Comparison of ENCODE assay signal across 1 cellular context in genomic region chr3:111861396-111861795, GRCh38.
TF ChIP-seq lines count a peak whose summit lies in the region.

No MANE protein-coding gene starts in this region.

TF ChIP-seq in WTC11, 78 proteins besides CTCF, POLR2A, EP300 and RAD21 (continued from another document):
- no peak for TF ChIP-seq ZNF532 (CRISPR knock-in tag; IDR thresholded peaks at IDR 0.05; ENCODE audit: borderline replicate concordance)
- TF ChIP-seq ZNF423 (CRISPR knock-in tag; IDR thresholded peaks at IDR 0.05) = no peak
- TF ChIP-seq EMX1 (CRISPR knock-in tag; IDR thresholded peaks at IDR 0.05) = no peak
- no peak for TF ChIP-seq ATF6 (CRISPR knock-in tag; IDR thresholded peaks at IDR 0.05)
- no peak for TF ChIP-seq SMAD3 (CRISPR knock-in tag; IDR thresholded peaks at IDR 0.05; ENCODE audit: borderline replicate concordance)
- TF ChIP-seq ZNF281 (CRISPR knock-in tag; IDR thresholded peaks at IDR 0.05) = no peak
- TF ChIP-seq MYBL2 (CRISPR knock-in tag; IDR thresholded peaks at IDR 0.05) = no peak
